In the genomic region with DNA sequence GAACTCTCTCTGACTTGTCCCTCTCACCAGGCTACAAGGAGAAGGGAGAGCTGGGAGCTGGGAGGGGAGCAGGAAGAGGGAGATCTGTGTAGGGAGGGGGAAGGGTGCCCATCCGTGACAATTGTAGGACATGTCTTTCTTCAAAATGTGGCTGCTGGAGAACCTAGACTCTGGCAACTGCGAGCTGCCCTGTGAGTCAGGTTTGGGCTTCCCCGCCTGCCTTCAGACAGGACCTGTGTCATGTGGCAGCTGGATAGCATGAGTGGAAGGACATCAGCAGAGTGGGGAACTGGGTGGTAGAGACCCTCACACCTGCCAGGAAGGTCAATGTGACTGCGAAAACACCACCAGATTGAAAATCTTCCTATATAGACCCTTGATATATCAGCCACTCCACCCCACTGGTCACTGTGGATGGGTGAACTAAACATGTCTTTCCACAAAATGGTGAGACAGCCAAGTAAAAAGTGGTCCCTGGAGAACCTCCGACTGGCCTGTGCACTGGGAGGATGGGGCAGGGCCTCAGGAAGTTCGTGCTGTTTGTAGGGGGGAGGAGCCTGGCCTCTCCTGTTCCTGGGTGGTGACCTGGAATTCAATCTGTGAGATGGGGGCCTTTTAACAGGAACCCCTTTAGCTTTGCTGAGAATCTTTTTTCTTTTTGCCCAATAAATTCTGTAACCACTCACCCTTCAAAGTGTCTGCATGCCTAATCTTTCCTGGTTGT, we compare ENCODE assay signal across 24 cellular contexts.
"Had no signal": no experiment of that assay in that cellular context is flagged by ENCODE, and none has a peak within 500 bp of the region (broad histone marks: within the 10 kb centered on the region; RNA-seq: fewer than 3 reads in every experiment).

No MANE protein-coding gene starts in this region.

- ATAC-seq: gastroesophageal sphincter; lower lobe of right lung; natural killer cell; pancreas; psoas muscle; stimulated activated naive B cell treated with anti-CD40 and anti-IgM and Interleukin-4, amounts not matched to agents 10 μg/mL and 1 μg/mL and 100 μg/mL, for 72 hours; upper lobe of right lung had no signal

- DNase-seq: activated CD4-positive, alpha-beta T cell treated with anti-CD3 and anti-CD28 coated beads for 48 hours; activated CD4-positive, alpha-beta T cell treated with anti-CD3 and anti-CD28 coated beads, Interleukin-2, amount 50 U/mL, for 48 hours; activated CD8-positive, alpha-beta memory T cell treated with anti-CD3 and anti-CD28 coated beads for 24 hours; activated effector memory CD4-positive, alpha-beta T cell treated with Interleukin-2 at 50 U/mL for 16 hours; activated naive CD4-positive, alpha-beta T cell treated with Interleukin-2 at 50 U/mL for 16 hours; activated naive CD8-positive, alpha-beta T cell treated with anti-CD3 and anti-CD28 coated beads, Interleukin-2, amount 10 ng/mL, durations not matched to agents 7 days and 5 days; amniotic stem cell; effector memory CD4-positive, alpha-beta T cell; lower lobe of right lung; mesenchymal stem cell; natural killer cell; pancreas; psoas muscle; stimulated activated CD4-positive, alpha-beta T cell treated with anti-CD3 and anti-CD28 coated beads, Interleukin-1b, Interleukin-23, amount 100 ng/mL, for 48 hours; stimulated activated naive B cell treated with anti-CD40 and anti-IgM and Interleukin-4, amounts not matched to agents 10 μg/mL and 1 μg/mL and 100 μg/mL, for 72 hours; stomach; T-helper 1 cell; upper lobe of right lung had no signal

- H3K36me3 Mint-ChIP-seq: activated naive CD8-positive, alpha-beta T cell treated with anti-CD3 and anti-CD28 coated beads, Interleukin-2, amount 10 ng/mL, durations not matched to agents 7 days and 5 days; natural killer cell; stimulated activated naive B cell treated with anti-CD40 and anti-IgM and Interleukin-4, amounts not matched to agents 10 μg/mL and 1 μg/mL and 100 μg/mL, for 72 hours had no signal

- H3K27ac Mint-ChIP-seq: activated naive CD8-positive, alpha-beta T cell treated with anti-CD3 and anti-CD28 coated beads, Interleukin-2, amount 10 ng/mL, durations not matched to agents 7 days and 5 days; natural killer cell; stimulated activated naive B cell treated with anti-CD40 and anti-IgM and Interleukin-4, amounts not matched to agents 10 μg/mL and 1 μg/mL and 100 μg/mL, for 72 hours had no signal

- H3K27me3 ChIP-seq: breast epithelium, hepatocyte, pancreas, thyroid gland, upper lobe of right lung had no signal

- H3K4me1 ChIP-seq: breast epithelium, lower lobe of right lung, psoas muscle, thyroid gland had no signal

- H3K4me1 Mint-ChIP-seq: activated naive CD8-positive, alpha-beta T cell treated with anti-CD3 and anti-CD28 coated beads, Interleukin-2, amount 10 ng/mL, durations not matched to agents 7 days and 5 days had no signal

- H3K9me3 ChIP-seq: breast epithelium, gastroesophageal sphincter, lower lobe of right lung, pancreas, psoas muscle, stomach, thyroid gland, upper lobe of right lung had no signal

- H3K4me3 Mint-ChIP-seq: activated naive CD8-positive, alpha-beta T cell treated with anti-CD3 and anti-CD28 coated beads, Interleukin-2, amount 10 ng/mL, durations not matched to agents 7 days and 5 days; central memory CD8-positive, alpha-beta T cell; natural killer cell; stimulated activated naive B cell treated with anti-CD40 and anti-IgM and Interleukin-4, amounts not matched to agents 10 μg/mL and 1 μg/mL and 100 μg/mL, for 72 hours had no signal

- H3K9me3 Mint-ChIP-seq: activated naive CD8-positive, alpha-beta T cell treated with anti-CD3 and anti-CD28 coated beads, Interleukin-2, amount 10 ng/mL, durations not matched to agents 7 days and 5 days; central memory CD8-positive, alpha-beta T cell; natural killer cell; stimulated activated naive B cell treated with anti-CD40 and anti-IgM and Interleukin-4, amounts not matched to agents 10 μg/mL and 1 μg/mL and 100 μg/mL, for 72 hours had no signal

- H3K27ac ChIP-seq: breast epithelium, gastroesophageal sphincter, hepatocyte, lower lobe of right lung, pancreas, psoas muscle, stomach, thyroid gland, upper lobe of right lung had no signal

- H3K4me3 ChIP-seq: breast epithelium, gastroesophageal sphincter, hepatocyte, lower lobe of right lung, pancreas, psoas muscle, smooth muscle cell, stomach, thyroid gland, upper lobe of right lung had no signal

- H3K36me3 ChIP-seq: breast epithelium, gastroesophageal sphincter, lower lobe of right lung, pancreas, stomach, thyroid gland, upper lobe of right lung had no signal
